In the genomic region with DNA sequence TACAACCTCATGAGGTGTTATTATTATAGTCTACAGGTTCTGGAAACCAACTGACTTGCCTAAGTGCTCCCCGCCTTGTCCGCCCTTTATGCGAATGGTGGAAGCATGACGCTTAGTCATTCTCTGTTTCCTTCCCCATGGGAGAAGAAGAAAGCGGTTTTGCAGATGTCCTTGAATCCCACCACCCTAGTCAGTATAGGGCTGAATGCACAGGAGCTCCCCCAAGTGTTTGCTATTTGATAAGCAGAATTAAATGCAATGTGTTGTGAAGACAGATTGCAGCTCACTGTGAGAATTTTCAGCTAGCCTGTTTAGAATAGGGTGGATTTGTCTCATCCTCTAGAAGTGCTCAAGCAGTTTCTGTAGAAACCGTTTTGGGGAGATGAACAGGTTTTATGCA, we compare ENCODE assay signal across 12 cellular contexts.
A peak's percentile ranks its signal among the peaks of the same experiment; 100 is the strongest.
DNase-seq lines count a peak whose midpoint lies in the region; ATAC-seq, FAIRE-seq and TF ChIP-seq lines count a peak whose summit lies in the region.
"Had no signal": no experiment of that assay in that cellular context is flagged by ENCODE, and none has a peak within 500 bp of the region (broad histone marks: within the 10 kb centered on the region; RNA-seq: fewer than 3 reads in every experiment).

No MANE protein-coding gene starts in this region.

- H3F3A ChIP-seq in SK-N-SH (replicated peaks; ENCODE audit: insufficient read depth) = no peaks in the 10 kb centered on the region

- H3K9me2 ChIP-seq in SK-N-SH = no peaks in the 10 kb centered on the region

- intact Hi-C loops in upper lobe of right lung (cut with DNase I) = no loop called here

- H4K91ac ChIP-seq in H1 (replicated peaks; ENCODE audit: insufficient read length, low read length) = no peak overlapping the region

- no peaks in the 10 kb centered on the region for H4K20me1 ChIP-seq in SK-N-SH (ENCODE audit: insufficient read depth)
- no peaks in the 10 kb centered on the region for H4K20me1 ChIP-seq in H1 (replicated peaks in 1 of 2; ENCODE audit: control insufficient read depth in 1 of 2, insufficient read depth in 2 of 2, low read length in 2 of 2)

- FAIRE-seq in H1 (lab: Jason Lieb, UNC) = peak; percentile 58

- H3K79me2 ChIP-seq in SK-N-SH (ENCODE audit: insufficient read depth) (no peaks in the 10 kb centered on the region), H1 (ENCODE audit: control insufficient read depth in 1 of 2, insufficient read depth in 2 of 2, low read length in 2 of 2) (no peaks in the 10 kb centered on the region)

- H3K4me1 ChIP-seq in SK-N-SH (ENCODE audit: control insufficient read depth in 1 of 2, insufficient read depth in 2 of 2, low read depth in 1 of 2, low read length in 1 of 2) = no peaks in the 10 kb centered on the region; a peak in 1 of 4 replicates
- no peaks in the 10 kb centered on the region for H3K4me1 ChIP-seq in H1 (replicated peaks in 1 of 4; ENCODE audit: control insufficient read depth in 3 of 4, insufficient read depth in 4 of 4, low read length in 3 of 4)
- H3K4me1 ChIP-seq in upper lobe of right lung = no peaks in the 10 kb centered on the region
- H3K4me1 ChIP-seq: gastroesophageal sphincter had no signal

- H2BK120ac ChIP-seq in H1 (replicated peaks; ENCODE audit: low read depth, low read length) = no peak overlapping the region

- POLR2A ChIA-PET in SK-N-SH (lab: Yijun Ruan, JAX) = no interaction called here
- POLR2A ChIA-PET in H1 (lab: Charles Lee; ENCODE audit: partially characterized antibody) = no interaction called here

- TF ChIP-seq POLR2A in H1 (IDR thresholded peaks at IDR 0.05; ENCODE audit: control extremely low read depth in 1 of 2, low read depth in 2 of 2, low read length in 2 of 2) = no peak

- no peak overlapping the region for H4K5ac ChIP-seq in H1 (ENCODE audit: insufficient read length, low read depth, low read length)

- H3K4me2 ChIP-seq in SK-N-SH (no peak overlapping the region), H1 (ENCODE audit: insufficient read depth in 1 of 2, low read depth in 2 of 2, low read length in 2 of 2) (no peak overlapping the region)

- TF ChIP-seq CTCF in SK-N-SH (IDR thresholded peaks at IDR 0.05) (0 out of 2 replicates have a peak, but pooled peaks have one; percentile 19), H1 (IDR thresholded peaks at IDR 0.05; ENCODE audit: control extremely low read depth in 1 of 3, insufficient read depth in 1 of 3, low read depth in 1 of 3, low read length in 3 of 3) (peak in 2 of 3 experiments; percentile 47 to 72; a peak in 3 of 4 replicates), upper lobe of right lung (IDR thresholded peaks at IDR 0.05) (peak; percentile 29)

- H2BK20ac ChIP-seq in H1 (ENCODE audit: low read length) = no peak overlapping the region

- H3K36me3 ChIP-seq in SK-N-SH (replicated peaks in 1 of 2; ENCODE audit: control insufficient read depth in 1 of 2, insufficient read depth in 2 of 2, low read length in 1 of 2) (no peaks in the 10 kb centered on the region), H1 (ENCODE audit: control insufficient read depth in 2 of 4, insufficient read depth in 4 of 4, low read length in 3 of 4) (no peaks in the 10 kb centered on the region), upper lobe of right lung (no peaks in the 10 kb centered on the region), MG63 (no peaks in the 10 kb centered on the region)
- H3K36me3 ChIP-seq: gastroesophageal sphincter had no signal

- WGBS in SK-N-SH (ENCODE audit: low lambda C conversion rate) = 62% methylated on average over 6 of the region's 6 CpGs
- 72% methylated on average over 6 of the region's 6 CpGs; no CpG with 5 or more reads in 1 of the 2 experiments for WGBS in H1 (ENCODE audit: extremely low coverage in 1 of 2, insufficient coverage in 1 of 2, insufficient read length in 1 of 2, insufficient replicate concordance in 2 of 2, low coverage in 1 of 2, low lambda C conversion rate in 2 of 2, missing lambda C conversion rate in 1 of 2), 2 experiments

- no peak overlapping the region for H2BK5ac ChIP-seq in H1 (ENCODE audit: low read depth, low read length)

- CTCF ChIA-PET in SK-N-SH (lab: Yijun Ruan, JAX) (interaction anchor here (1.0 to 2.0 kb wide), 5 partner anchors 9 to 1385 kb away, joined by 3 to 4 read pairs (median 4); no protein-coding TSS in a partner anchor), H1 (lab: Charles Lee; ENCODE audit: partially characterized antibody) (interaction anchor here (0.7 to 1.8 kb wide), 23 partner anchors 8 to 955 kb away, joined by 3 to 8 read pairs (median 3); no protein-coding TSS in a partner anchor)

- H3K9ac ChIP-seq in SK-N-SH (no peak overlapping the region), H1 (replicated peaks in 1 of 4; ENCODE audit: extremely low read depth in 1 of 4, low read depth in 3 of 4, low read length in 3 of 4) (no peak overlapping the region)

- H3K9me3 ChIP-seq in SK-N-SH (no peaks in the 10 kb centered on the region), H1 (ENCODE audit: insufficient read depth in 2 of 2, low read depth in 1 of 2, low read length in 1 of 2) (no peaks in the 10 kb centered on the region), upper lobe of right lung (no peaks in the 10 kb centered on the region), MG63 (no peaks in the 10 kb centered on the region)
- H3K9me3 ChIP-seq: gastroesophageal sphincter had no signal

- no peak overlapping the region for H3K4ac ChIP-seq in H1 (replicated peaks; ENCODE audit: insufficient read length, low read depth, low read length)

- H2BK12ac ChIP-seq in H1 (ENCODE audit: low read depth, low read length) = no peak overlapping the region

- H3K23ac ChIP-seq in H1 (ENCODE audit: insufficient read length) = no peak overlapping the region

- H2AK5ac ChIP-seq in H1 (ENCODE audit: low read depth, low read length) = no peak overlapping the region

- peak; percentile 2 for DNase-seq in SK-N-SH
- peak; percentile 39 for DNase-seq in NCI-H524 treated with DMSO at 0.1 percent for 48 hours (lab: John Stamatoyannopoulos, UW)
- DNase-seq in H1 (ENCODE audit: low read depth in 1 of 2, low spot score in 2 of 2) = no peak
- DNase-seq in upper lobe of right lung = no peak
- DNase-seq in MG63 = no peak
- DNase-seq: activated naive CD4-positive, alpha-beta T cell treated with anti-CD3 and anti-CD28 coated beads for 36 hours; stimulated activated CD4-positive, alpha-beta T cell treated with anti-CD3 and anti-CD28 coated beads, Interleukin-4, amount 100 ng/mL, for 24 hours had no signal

- TF ChIP-seq EP300 in SK-N-SH (IDR thresholded peaks at IDR 0.05; ENCODE audit: borderline replicate concordance in 1 of 2, low read depth in 1 of 2, low read length in 1 of 2) = no peak
- no peak for TF ChIP-seq EP300 in H1 (IDR thresholded peaks at IDR 0.05; ENCODE audit: borderline replicate concordance in 1 of 2, low read depth in 2 of 2, low read length in 2 of 2)

- no peak overlapping the region for H3K27ac ChIP-seq in SK-N-SH (ENCODE audit: low read depth in 2 of 2, low read length in 1 of 2)
- H3K27ac ChIP-seq in H1 (ENCODE audit: low read depth, low read length) = no peak overlapping the region
- H3K27ac ChIP-seq in upper lobe of right lung = no peak overlapping the region
- H3K27ac ChIP-seq: gastroesophageal sphincter had no signal

- no peak overlapping the region for H3K18ac ChIP-seq in H1 (ENCODE audit: extremely low read depth, low read length)

- H3K56ac ChIP-seq in H1 (replicated peaks; ENCODE audit: insufficient read length, low read depth, low read length) = no peak overlapping the region

- no peaks in the 10 kb centered on the region for H3K23me2 ChIP-seq in H1 (ENCODE audit: low read depth, low read length)

- H2BK15ac ChIP-seq in H1 (ENCODE audit: low read length) = no peak overlapping the region

- TF ChIP-seq RAD21 in SK-N-SH (IDR thresholded peaks at IDR 0.05; ENCODE audit: low read length) (peak; percentile 29), H1 (IDR thresholded peaks at IDR 0.05 in 1 of 2, conservative IDR thresholded peaks at IDR 0.05 in 1 of 2; ENCODE audit: low read depth in 2 of 2, low read length in 2 of 2) (peak; percentile 63 to 64)

- H3K27me3 ChIP-seq in SK-N-SH (ENCODE audit: insufficient read depth) (no peaks in the 10 kb centered on the region), H1 (replicated peaks in 1 of 4; ENCODE audit: control insufficient read depth in 3 of 4, extremely low read depth in 1 of 4, insufficient read depth in 3 of 4, low read length in 3 of 4) (no peaks in the 10 kb centered on the region), upper lobe of right lung (no peaks in the 10 kb centered on the region), MG63 (no peaks in the 10 kb centered on the region)
- H3K27me3 ChIP-seq: gastroesophageal sphincter had no signal

- no peaks in the 10 kb centered on the region for H3K79me1 ChIP-seq in H1 (ENCODE audit: low read depth, low read length)

- no peak for ATAC-seq in SK-N-SH treated with all-trans-retinoic acid at 6 μM for 48 hours
- peak; percentile 55 for ATAC-seq in upper lobe of right lung
- ATAC-seq in GM21717 (IDR thresholded peaks at IDR 0.05; ENCODE audit: unreplicated experiment) = no peak
- no peak for ATAC-seq in GM18868 (IDR thresholded peaks at IDR 0.05; ENCODE audit: unreplicated experiment)
- ATAC-seq: gastroesophageal sphincter had no signal

- no peak overlapping the region for H3K14ac ChIP-seq in H1 (ENCODE audit: insufficient read length)

- H3K4me3 ChIP-seq in SK-N-SH (ENCODE audit: low read depth in 2 of 2, low read length in 1 of 2) (no peak overlapping the region), H1 (ENCODE audit: extremely low read depth in 1 of 4, insufficient read depth in 2 of 4, low read depth in 3 of 4, low read length in 4 of 4) (no peak overlapping the region), upper lobe of right lung (no peak overlapping the region), MG63 (no peak overlapping the region)
- H3K4me3 ChIP-seq: gastroesophageal sphincter, lung had no signal

- H4K8ac ChIP-seq in H1 (ENCODE audit: extremely low read depth, insufficient read depth, low read length) = no peak overlapping the region

- H2AFZ ChIP-seq in SK-N-SH (ENCODE audit: low read depth) = no peak overlapping the region
- no peak overlapping the region for H2AFZ ChIP-seq in H1 (ENCODE audit: low read length)

TF ChIP-seq in SK-N-SH, 30 proteins besides CTCF, POLR2A, EP300 and RAD21 (continues in another document):
- TF ChIP-seq TAF1 (IDR thresholded peaks at IDR 0.05; ENCODE audit: borderline replicate concordance, low read depth, low read length) (no peak), GATA2 (CRISPR knock-in tag; IDR thresholded peaks at IDR 0.05) (no peak)

TF ChIP-seq in SK-N-SH treated with all-trans-retinoic acid at 6 μM for 48 hours, 23 proteins besides CTCF, POLR2A, EP300 and RAD21:
- no peak for TF ChIP-seq ARNTL (CRISPR knock-in tag; IDR thresholded peaks at IDR 0.05; ENCODE audit: borderline replicate concordance, low read depth)
- no peak for TF ChIP-seq BACH2 (CRISPR knock-in tag; IDR thresholded peaks at IDR 0.05; ENCODE audit: borderline replicate concordance)
- TF ChIP-seq RARB (CRISPR knock-in tag; IDR thresholded peaks at IDR 0.05) = no peak

TF ChIP-seq in H1, 55 proteins besides CTCF, POLR2A, EP300 and RAD21:
- TF ChIP-seq TCF12 (IDR thresholded peaks at IDR 0.05; ENCODE audit: low read depth, low read length) = no peak
- no peak for TF ChIP-seq EGR1 (IDR thresholded peaks at IDR 0.05; ENCODE audit: borderline replicate concordance, low read depth, low read length)
- TF ChIP-seq TEAD4 (IDR thresholded peaks at IDR 0.05; ENCODE audit: low read depth, low read length) = peak; percentile 80

Comparison
In these comparisons a context has a peak if more than half of its experiments do, and no peak if none do; other contexts are left out.
1. DNase-seq: peak in SK-N-SH (single experiment) and NCI-H524 treated with DMSO at 0.1 percent for 48 hours (single experiment); none in H1 (0 of 2), upper lobe of right lung (single experiment) and MG63 (single experiment).
2. Peak in every context shown above with its lines, with median percentiles within 50 percentile points of each other: CTCF ChIP-seq.